Comparison of ENCODE assay signal across 8 cellular contexts in genomic region chr2:23312996-23313606, GRCh38.
DNase-seq lines count a peak whose midpoint lies in the region; ATAC-seq and TF ChIP-seq lines count a peak whose summit lies in the region.

No MANE protein-coding gene starts in this region.

- H3K4me3 ChIP-seq in BE2C (ENCODE audit: low read depth, low read length) (no peak overlapping the region), kidney epithelial cell (ENCODE audit: low read depth, low read length) (no peak overlapping the region), coronary artery (no peak overlapping the region)

- H3K4me1 Mint-ChIP-seq in WTC11: no peaks in the 10 kb centered on the region

- no peaks in the 10 kb centered on the region for H3K9me3 ChIP-seq in BE2C

- DNase-seq in BE2C: peak; percentile 70
- DNase-seq in WTC11 (ENCODE audit: low spot score): peak; percentile 85
- no peak for DNase-seq in kidney epithelial cell (ENCODE audit: low read depth)
- DNase-seq in coronary artery (ENCODE audit: low spot score): no peak
- no peak for DNase-seq in NCI-H1105 (lab: John Stamatoyannopoulos, UW)

- no peak overlapping the region for H3K27ac ChIP-seq in coronary artery

- H3K36me3 Mint-ChIP-seq in WTC11: no peaks in the 10 kb centered on the region

- peak; percentile 94 for TF ChIP-seq CTCF in BE2C (IDR thresholded peaks at IDR 0.05; ENCODE audit: low read depth, low read length)
- peak; percentile 97 for TF ChIP-seq CTCF in WTC11 (IDR thresholded peaks at IDR 0.05)
- TF ChIP-seq CTCF in kidney epithelial cell (IDR thresholded peaks at IDR 0.05; ENCODE audit: insufficient read depth, low read length, poor library complexity, severe bottlenecking): peak; percentile 71
- no peak for TF ChIP-seq CTCF in coronary artery (IDR thresholded peaks at IDR 0.05)

- no peaks in the 10 kb centered on the region for H3K36me3 ChIP-seq in BE2C
- H3K36me3 ChIP-seq in kidney epithelial cell (ENCODE audit: control insufficient read depth, insufficient read depth, low read length): no peaks in the 10 kb centered on the region

- POLR2A ChIA-PET in WTC11 (lab: Charles Lee): no interaction called here

- H3K4me3 Mint-ChIP-seq in WTC11: no peak overlapping the region

- H3K9me3 Mint-ChIP-seq in WTC11: no peaks in the 10 kb centered on the region

- no peaks in the 10 kb centered on the region for H3K27me3 ChIP-seq in BE2C
- H3K27me3 ChIP-seq in kidney epithelial cell (ENCODE audit: control insufficient read depth, insufficient read depth, low read length): peaks cover 2% of the 10 kb centered on the region

- H3K27me3 Mint-ChIP-seq in WTC11 (ENCODE audit: low read depth): no peaks in the 10 kb centered on the region; the same call in none of the 2 replicates

- H3K27ac Mint-ChIP-seq in WTC11: no peak overlapping the region

- ATAC-seq in GM18867 (IDR thresholded peaks at IDR 0.05; ENCODE audit: unreplicated experiment): peak; percentile 83
- peak; percentile 90 for ATAC-seq in HG03139 (IDR thresholded peaks at IDR 0.05; ENCODE audit: unreplicated experiment)
- ATAC-seq in WTC11: peak; percentile 99
- no peak for ATAC-seq in esophagus mucosa

- no peaks in the 10 kb centered on the region for H3K4me1 ChIP-seq in BE2C

- CTCF ChIA-PET in WTC11 (lab: Charles Lee): interaction anchor here (0.5 to 1.4 kb wide), 27 partner anchors 9 to 1939 kb away, joined by 3 to 14 read pairs (median 3); no protein-coding TSS in a partner anchor

TF ChIP-seq in WTC11, 78 proteins besides CTCF, POLR2A, EP300 and RAD21:
- no peak for TF ChIP-seq PRDM15 (CRISPR knock-in tag; IDR thresholded peaks at IDR 0.05)
- no peak for TF ChIP-seq ZNF219 (CRISPR knock-in tag; IDR thresholded peaks at IDR 0.05; ENCODE audit: borderline replicate concordance)
- no peak for TF ChIP-seq ZBTB21 (CRISPR knock-in tag; IDR thresholded peaks at IDR 0.05; ENCODE audit: borderline replicate concordance)
- TF ChIP-seq ELF4 (CRISPR knock-in tag; IDR thresholded peaks at IDR 0.05; ENCODE audit: low read depth): no peak
- no peak for TF ChIP-seq FOXK1 (CRISPR knock-in tag; IDR thresholded peaks at IDR 0.05)
- TF ChIP-seq SP1 (CRISPR knock-in tag; conservative IDR thresholded peaks at IDR 0.05): no peak
- TF ChIP-seq SOX15 (CRISPR knock-in tag; IDR thresholded peaks at IDR 0.05): no peak
- TF ChIP-seq JUN (CRISPR knock-in tag; IDR thresholded peaks at IDR 0.05): no peak
- no peak for TF ChIP-seq E2F1 (CRISPR knock-in tag; IDR thresholded peaks at IDR 0.05)
- TF ChIP-seq AFF4 (CRISPR knock-in tag; IDR thresholded peaks at IDR 0.05; ENCODE audit: borderline replicate concordance): no peak
- TF ChIP-seq NR2C2 (CRISPR knock-in tag; IDR thresholded peaks at IDR 0.05): no peak
- TF ChIP-seq IRF1 (CRISPR knock-in tag; IDR thresholded peaks at IDR 0.05): no peak
- no peak for TF ChIP-seq PRRX2 (CRISPR knock-in tag; IDR thresholded peaks at IDR 0.05)
- TF ChIP-seq EMX1 (CRISPR knock-in tag; IDR thresholded peaks at IDR 0.05): no peak
- no peak for TF ChIP-seq MAX (CRISPR knock-in tag; IDR thresholded peaks at IDR 0.05)
- TF ChIP-seq MLX (CRISPR knock-in tag; IDR thresholded peaks at IDR 0.05): no peak
- TF ChIP-seq GTF2I (CRISPR knock-in tag; conservative IDR thresholded peaks at IDR 0.05): no peak
- TF ChIP-seq TP53 (CRISPR knock-in tag; IDR thresholded peaks at IDR 0.05): no peak
- no peak for TF ChIP-seq ZNF317 (CRISPR knock-in tag; IDR thresholded peaks at IDR 0.05; ENCODE audit: borderline replicate concordance, low read depth)
TF ChIP-seq in WTC11: peak in this region for 0.

Comparison
In these comparisons a context has a peak if more than half of its experiments do, and no peak if none do; other contexts are left out.
1. DNase-seq: peak in BE2C (single experiment) and WTC11 (single experiment); none in kidney epithelial cell (single experiment), coronary artery (single experiment) and NCI-H1105 (single experiment).